2 cellular contexts compared by ENCODE assay signal in the genomic region with DNA sequence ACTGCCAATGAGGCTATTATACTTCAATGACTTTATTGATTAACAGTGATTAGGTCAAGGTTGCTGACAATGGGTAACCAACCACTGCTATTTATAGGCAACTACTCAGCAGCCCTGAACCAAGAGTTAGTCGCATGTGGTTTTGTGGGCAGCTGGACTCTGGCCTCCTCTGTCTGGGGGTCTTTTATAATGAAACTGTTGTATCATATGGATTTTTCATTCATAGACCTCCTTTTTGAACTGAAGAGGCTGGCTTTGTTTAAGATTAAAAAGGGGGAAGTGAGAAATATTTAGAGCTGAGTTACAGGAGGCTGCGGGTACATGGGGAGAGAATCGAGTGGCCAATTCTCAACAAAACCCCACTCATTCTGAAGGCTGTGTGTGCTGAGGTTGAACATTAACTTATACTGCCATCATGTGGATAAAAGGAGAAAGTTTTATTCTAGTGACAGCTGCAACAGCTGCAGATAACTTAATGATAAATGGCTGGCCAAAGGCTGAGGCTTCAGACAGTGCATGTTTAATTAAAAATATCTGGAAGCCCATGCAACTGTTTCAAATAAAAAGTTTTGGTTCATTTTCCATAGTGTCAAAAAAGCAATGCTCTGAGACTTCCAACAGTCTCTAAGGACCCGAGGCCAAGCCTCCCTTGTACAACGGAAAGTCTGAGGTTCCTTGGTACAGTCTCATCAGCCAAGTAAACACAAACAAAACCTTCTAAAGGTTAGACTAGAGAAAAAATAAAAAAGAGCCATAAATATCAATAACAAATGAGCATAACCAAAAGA.
TF ChIP-seq lines count a peak whose summit lies in the region.

No MANE protein-coding gene starts in this region.

TF ChIP-seq in GM23338, 12 proteins besides CTCF, POLR2A, EP300 and RAD21 (continued from another document):
- TF ChIP-seq ZNF462 (CRISPR knock-in tag; IDR thresholded peaks at IDR 0.05): no peak
- no peak for TF ChIP-seq EZH2phosphoT487 (IDR thresholded peaks at IDR 0.05; ENCODE audit: unreplicated experiment)
- TF ChIP-seq ZNF331 (CRISPR knock-in tag; IDR thresholded peaks at IDR 0.05; ENCODE audit: low read depth): no peak

TF ChIP-seq in SK-N-SH treated with all-trans-retinoic acid at 6 μM for 48 hours, 23 proteins besides CTCF, POLR2A, EP300 and RAD21 (continued from another document):
- TF ChIP-seq CSRNP3 (CRISPR knock-in tag; IDR thresholded peaks at IDR 0.05) (no peak), ZNF565 (CRISPR knock-in tag; conservative IDR thresholded peaks at IDR 0.05; ENCODE audit: low read depth) (no peak), CREB5 (CRISPR knock-in tag; IDR thresholded peaks at IDR 0.05; ENCODE audit: low read depth) (no peak), ESRRG (CRISPR knock-in tag; IDR thresholded peaks at IDR 0.05) (no peak), PPARA (CRISPR knock-in tag; IDR thresholded peaks at IDR 0.05; ENCODE audit: borderline replicate concordance) (no peak), ZNF70 (CRISPR knock-in tag; IDR thresholded peaks at IDR 0.05) (no peak), ARNTL (CRISPR knock-in tag; IDR thresholded peaks at IDR 0.05; ENCODE audit: borderline replicate concordance, low read depth) (no peak)
